9 cellular contexts compared by ENCODE assay signal in the genomic region with DNA sequence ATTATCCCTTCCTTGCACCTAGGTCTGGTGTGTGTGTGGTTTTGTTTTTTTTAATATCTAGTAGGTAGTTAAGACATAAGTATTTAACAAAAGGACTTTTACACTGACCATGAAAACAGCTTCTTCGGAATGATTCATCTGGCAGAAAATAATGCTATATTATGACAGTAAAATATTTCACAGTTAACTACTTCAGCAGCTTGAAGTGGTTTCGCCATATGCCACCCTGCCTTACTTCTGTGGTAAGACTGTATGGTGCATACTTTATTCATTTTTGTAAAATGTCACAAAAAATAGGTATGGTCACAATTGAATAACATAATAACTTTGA. TPM values are rescaled to one million over a fixed set of nuclear protein-coding genes. Genes with fewer than 3 reads are reported as not detected.
DNase-seq lines count a peak whose midpoint lies in the region; ATAC-seq and TF ChIP-seq lines count a peak whose summit lies in the region.
"Had no signal": no experiment of that assay in that cellular context is flagged by ENCODE, and none has a peak within 500 bp of the region (broad histone marks: within the 10 kb centered on the region; RNA-seq: fewer than 3 reads in every experiment).

No MANE protein-coding gene starts in this region.

- WGBS in heart right ventricle, 2 donors: 42 to 46% methylated on average over 2 of the region's 2 CpGs
- WGBS in mesodermal cell (ENCODE audit: insufficient coverage in 2 of 2), 2 experiments: no CpG with 5 or more reads among the region's 2 CpGs

- intact Hi-C loops in heart right ventricle (cut with DNase I) (loop anchor here in 5 of 10 donors (2.0 to 10.0 kb wide), 5 partner anchors 186 to 454 kb away; no protein-coding TSS in a partner anchor), left ventricle myocardium superior (cut with micrococcal nuclease) (no loop called here), breast epithelium (cut with DNase I; ENCODE audit: low total_unique reads) (no loop called here), upper lobe of right lung (cut with DNase I) (no loop called here)

- TF ChIP-seq CTCF in heart right ventricle (IDR thresholded peaks at IDR 0.05): no peak
- no peak for TF ChIP-seq CTCF in breast epithelium (IDR thresholded peaks at IDR 0.05)
- no peak for TF ChIP-seq CTCF in upper lobe of right lung (IDR thresholded peaks at IDR 0.05)

- peaks cover 0 to 48% (median 0%) of the 10 kb centered on the region in 7 donors for H3K27me3 ChIP-seq in heart right ventricle
- no peaks in the 10 kb centered on the region for H3K27me3 ChIP-seq in breast epithelium
- no peaks in the 10 kb centered on the region for H3K27me3 ChIP-seq in upper lobe of right lung

- H3K27ac ChIP-seq in heart right ventricle: peak overlapping the region; percentile 88 to 98 (median 94)
- peak overlapping the region; percentile 97 to 98 for H3K27ac ChIP-seq in breast epithelium
- peak overlapping the region; percentile 98 for H3K27ac ChIP-seq in mesodermal cell (ENCODE audit: low read depth, low read length, severe bottlenecking)
- peak overlapping the region; percentile 92 for H3K27ac ChIP-seq in upper lobe of right lung

- no peaks in the 10 kb centered on the region for H3K9me3 ChIP-seq in heart right ventricle
- H3K9me3 ChIP-seq in breast epithelium: no peaks in the 10 kb centered on the region
- no peaks in the 10 kb centered on the region for H3K9me3 ChIP-seq in mesodermal cell (ENCODE audit: control insufficient read depth, low read length)
- H3K9me3 ChIP-seq in upper lobe of right lung: no peaks in the 10 kb centered on the region

- H3K4me1 ChIP-seq in heart right ventricle (peaks cover 0 to 33% (median 24%) of the 10 kb centered on the region in 9 donors), breast epithelium (peaks cover 0 to 4% of the 10 kb centered on the region in 2 donors), mesodermal cell (ENCODE audit: control insufficient read depth, insufficient read depth, low read length, poor library complexity, severe bottlenecking) (peaks cover 6% of the 10 kb centered on the region), upper lobe of right lung (peaks cover 7% of the 10 kb centered on the region)

- DNase-seq in heart right ventricle (no peak), left ventricle myocardium superior (no peak), breast epithelium (ENCODE audit: low spot score in 2 of 2) (no peak), upper lobe of right lung (no peak), NCI-H1436 (lab: John Stamatoyannopoulos, UW) (no peak), NCI-H345 (lab: John Stamatoyannopoulos, UW) (no peak)
- DNase-seq: GDM1 had no signal

- TF ChIP-seq POLR2A in breast epithelium (IDR thresholded peaks at IDR 0.05): no peak

- no peak for ATAC-seq in heart right ventricle
- no peak for ATAC-seq in left ventricle myocardium superior
- ATAC-seq in upper lobe of right lung: no peak
- ATAC-seq in GM18907 (IDR thresholded peaks at IDR 0.05; ENCODE audit: unreplicated experiment): no peak

- peak overlapping the region; percentile 63 to 97 (median 88) for H3K4me3 ChIP-seq in heart right ventricle
- peak overlapping the region; percentile 68 to 88 (median 85) for H3K4me3 ChIP-seq in breast epithelium
- peak overlapping the region; percentile 94 for H3K4me3 ChIP-seq in mesodermal cell (ENCODE audit: extremely low read depth, insufficient read depth, low read length, poor library complexity, severe bottlenecking)
- H3K4me3 ChIP-seq in upper lobe of right lung: peak overlapping the region; percentile 77

- H3K36me3 ChIP-seq in heart right ventricle (no peaks in the 10 kb centered on the region), breast epithelium (no peaks in the 10 kb centered on the region), mesodermal cell (ENCODE audit: control insufficient read depth, insufficient read depth, low read length) (no peaks in the 10 kb centered on the region), upper lobe of right lung (no peaks in the 10 kb centered on the region)

RNA-seq across cellular contexts. Expression of a gene that starts 0.9 kb away (rescaled TPM):
- total RNA-seq in heart right ventricle (10 to 100 TPM; 27.1 to 47.7 (median 36.5) TPM), left ventricle myocardium superior (43.0 TPM), breast epithelium (100 to 1,000 TPM in 1 of 3 donors, 10 to 100 TPM in 2; 29.1 to 134 (median 77.0) TPM), upper lobe of right lung (64.6 TPM)
- polyA plus RNA-seq in heart right ventricle: 1 to 10 TPM; 7.5 to 9.1 TPM
- polyA plus RNA-seq in mesodermal cell (2013, experiment 1 of 2): 39.4 TPM
- 37.1 TPM for polyA plus RNA-seq in mesodermal cell (2013, experiment 2 of 2)
